8 cellular contexts compared by ENCODE assay signal in genomic region chr1:1230656-1231399, GRCh38. TPM values are rescaled to one million over a fixed set of nuclear protein-coding genes. Genes with fewer than 3 reads are reported as not detected.
A peak's percentile ranks its signal among the peaks of the same experiment; 100 is the strongest.
DNase-seq lines count a peak whose midpoint lies in the region; ATAC-seq and TF ChIP-seq lines count a peak whose summit lies in the region.

No MANE protein-coding gene starts in this region.

- H3K4me1 ChIP-seq in mucosa of stomach (ENCODE audit: control insufficient read depth, insufficient read depth, low read length), result peaks cover 22% of the 10 kb centered on the region

- peak overlapping the region in 49 of 59 donors; percentile 61 to 98 (median 91) for H3K27ac ChIP-seq in dorsolateral prefrontal cortex

- ATAC-seq in stimulated activated naive CD8-positive, alpha-beta T cell treated with anti-CD3 and anti-CD28 coated beads, Interleukin-15, Interleukin-2, amounts not matched to agents 100 U/mL and 50 U/mL, for 24 hours, result no peak
- ATAC-seq in HG03159 (IDR thresholded peaks at IDR 0.05; ENCODE audit: unreplicated experiment) (no peak), HG03442 (IDR thresholded peaks at IDR 0.05; ENCODE audit: unreplicated experiment) (no peak), GM18867 (IDR thresholded peaks at IDR 0.05; ENCODE audit: unreplicated experiment) (no peak)

- no peaks in the 10 kb centered on the region for H3K27me3 ChIP-seq in dorsolateral prefrontal cortex
- H3K27me3 ChIP-seq in mucosa of stomach (ENCODE audit: control insufficient read depth, insufficient read depth, low read length), result no peaks in the 10 kb centered on the region

- H3K36me3 ChIP-seq in mucosa of stomach (ENCODE audit: control insufficient read depth, insufficient read depth, low read length), result peaks cover 5% of the 10 kb centered on the region

- intact Hi-C loops in dorsolateral prefrontal cortex (cut with DNase I), result loop anchor here (2.0 to 5.0 kb wide), 3 partner anchors 72 to 114 kb away; partner anchors contain the start of gene C1orf159 (in 1 of the 2)

- peaks cover 40% of the 10 kb centered on the region for H3K36me3 Mint-ChIP-seq in stimulated activated naive CD8-positive, alpha-beta T cell treated with anti-CD3 and anti-CD28 coated beads, Interleukin-15, Interleukin-2, amounts not matched to agents 100 ng/mL and 50 ng/mL, for 24 hours (ENCODE audit: low read depth)

- H3K9me3 Mint-ChIP-seq in stimulated activated naive CD8-positive, alpha-beta T cell treated with anti-CD3 and anti-CD28 coated beads, Interleukin-15, Interleukin-2, amounts not matched to agents 100 ng/mL and 50 ng/mL, for 24 hours, result no peaks in the 10 kb centered on the region

- no peak for DNase-seq in stimulated activated naive CD8-positive, alpha-beta T cell treated with anti-CD3 and anti-CD28 coated beads, Interleukin-15, Interleukin-2, amounts not matched to agents 100 U/mL and 50 U/mL, for 24 hours
- DNase-seq in OCI-M1 (lab: John Stamatoyannopoulos, UW) (peak; percentile 83), dorsolateral prefrontal cortex (no peak)

- peak overlapping the region; percentile 91 for H3K9ac ChIP-seq in mucosa of stomach (ENCODE audit: low read length)

- H3K27me3 Mint-ChIP-seq in stimulated activated naive CD8-positive, alpha-beta T cell treated with anti-CD3 and anti-CD28 coated beads, Interleukin-15, Interleukin-2, amounts not matched to agents 100 ng/mL and 50 ng/mL, for 24 hours, result no peaks in the 10 kb centered on the region

- peak in 1 of 56 donors; percentile 20 for TF ChIP-seq CTCF in dorsolateral prefrontal cortex (IDR thresholded peaks at IDR 0.05 in 54 of 56, conservative IDR thresholded peaks at IDR 0.05 in 2 of 56; ENCODE audit: low read depth in 1 of 56, partially characterized antibody in 56 of 56)

- H3K9me3 ChIP-seq in mucosa of stomach (ENCODE audit: control insufficient read depth, low read length), result no peaks in the 10 kb centered on the region

- H3K27ac Mint-ChIP-seq in stimulated activated naive CD8-positive, alpha-beta T cell treated with anti-CD3 and anti-CD28 coated beads, Interleukin-15, Interleukin-2, amounts not matched to agents 100 ng/mL and 50 ng/mL, for 24 hours, result peak overlapping the region; percentile 86

- peaks cover 42% of the 10 kb centered on the region for H3K4me1 Mint-ChIP-seq in stimulated activated naive CD8-positive, alpha-beta T cell treated with anti-CD3 and anti-CD28 coated beads, Interleukin-15, Interleukin-2, amounts not matched to agents 100 ng/mL and 50 ng/mL, for 24 hours (ENCODE audit: low read depth)

- peak overlapping the region; percentile 68 to 100 (median 97) for H3K4me3 ChIP-seq in dorsolateral prefrontal cortex
- H3K4me3 ChIP-seq in mucosa of stomach (ENCODE audit: low read length), result peak overlapping the region; percentile 97

- H3K4me3 Mint-ChIP-seq in stimulated activated naive CD8-positive, alpha-beta T cell treated with anti-CD3 and anti-CD28 coated beads, Interleukin-15, Interleukin-2, amounts not matched to agents 100 ng/mL and 50 ng/mL, for 24 hours, result peak overlapping the region; percentile 94

RNA-seq across cellular contexts. Expression of gene SDF4, which starts 1.0 kb away (rescaled TPM):
- 100 to 1,000 TPM in 50 of 120 experiments, 10 to 100 TPM in 70; 67.7 to 149 (median 98.0) TPM for total RNA-seq in dorsolateral prefrontal cortex

RNA-seq across cellular contexts. Expression of gene B3GALT6, which starts 1.2 kb away (rescaled TPM):
- 10 to 100 TPM in 119 of 120 experiments, 1 to 10 TPM in 1; 9.7 to 21.1 (median 16.0) TPM for total RNA-seq in dorsolateral prefrontal cortex

RNA-seq across cellular contexts. Expression of gene C1QTNF12, which starts 15.7 kb away (rescaled TPM):
- total RNA-seq in dorsolateral prefrontal cortex, result 1 to 10 TPM in 104 of 120 experiments, under 1 TPM in 9, not detected in 7; 0.57 to 8.3 (median 2.6) TPM

RNA-seq across cellular contexts. Expression of gene TNFRSF4, which starts 16.9 kb away (rescaled TPM):
- 1 to 10 TPM in 79 of 120 experiments, under 1 TPM in 36, not detected in 5; 0.31 to 5.8 (median 1.4) TPM for total RNA-seq in dorsolateral prefrontal cortex

RNA-seq across cellular contexts. Expression of gene TNFRSF18, which starts 24.4 kb away (rescaled TPM):
- total RNA-seq in dorsolateral prefrontal cortex, result 1 to 10 TPM in 85 of 120 experiments, under 1 TPM in 29, not detected in 6; 0.40 to 4.9 (median 1.4) TPM
